ENCODE assay signal across 30 cellular contexts in the genomic region with DNA sequence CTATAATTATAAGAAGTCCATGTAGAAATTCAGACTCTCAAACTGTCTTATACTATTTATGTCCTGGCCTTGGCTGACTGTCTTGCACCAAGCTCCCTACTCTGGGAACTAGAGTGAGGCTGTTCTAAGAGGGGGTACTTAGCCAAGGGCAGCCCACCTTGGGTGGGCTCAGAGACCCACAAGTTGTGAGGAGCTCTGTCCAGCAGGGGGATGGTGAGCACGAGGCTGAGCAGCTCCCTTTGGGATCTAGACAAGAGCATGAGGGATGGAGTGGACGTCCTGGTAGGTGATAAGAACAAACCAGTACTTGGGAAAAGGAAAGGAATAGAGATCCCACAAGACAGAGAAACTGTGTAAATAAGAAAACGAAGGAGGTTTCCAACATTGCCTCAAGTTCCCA.
DNase-seq lines count a peak whose midpoint lies in the region; ATAC-seq and TF ChIP-seq lines count a peak whose summit lies in the region.
"Had no signal": no experiment of that assay in that cellular context is flagged by ENCODE, and none has a peak within 500 bp of the region (broad histone marks: within the 10 kb centered on the region; RNA-seq: fewer than 3 reads in every experiment).

No MANE protein-coding gene starts in this region.

- CTCF ChIA-PET in naive thymus-derived CD4-positive, alpha-beta T cell (lab: Charles Lee): interaction anchor here (0.7 kb wide), 1 partner anchor 118 kb away, joined by 3 read pairs; no protein-coding TSS in a partner anchor

- H3K27me3 Mint-ChIP-seq in progenitor cell of endocrine pancreas: no peaks in the 10 kb centered on the region
- peaks cover 11 to 47% (median 33%) of the 10 kb centered on the region in 5 donors for H3K27me3 Mint-ChIP-seq in naive thymus-derived CD4-positive, alpha-beta T cell

- intact Hi-C loops in naive thymus-derived CD4-positive, alpha-beta T cell (cut with micrococcal nuclease): no loop called here

- no peak overlapping the region for H3K4me3 ChIP-seq in H7 (ENCODE audit: insufficient read depth, low read depth, low read length)
- H3K4me3 ChIP-seq in brain microvascular endothelial cell (ENCODE audit: low read depth, low read length): no peak overlapping the region
- no peak overlapping the region for H3K4me3 ChIP-seq in fibroblast of villous mesenchyme (ENCODE audit: low read depth, low read length)
- no peak overlapping the region for H3K4me3 ChIP-seq in naive thymus-derived CD4-positive, alpha-beta T cell (ENCODE audit: low read length)
- H3K4me3 ChIP-seq: ascending aorta, gastroesophageal sphincter, left lung, right lobe of liver, thoracic aorta, uterus had no signal

- no peaks in the 10 kb centered on the region for H3K9me3 ChIP-seq in naive thymus-derived CD4-positive, alpha-beta T cell (ENCODE audit: control insufficient read depth in 2 of 3, low read length in 3 of 3)
- H3K9me3 ChIP-seq: ascending aorta, gastroesophageal sphincter, neutrophil, thoracic aorta, uterus had no signal

- no peak overlapping the region for H3K27ac Mint-ChIP-seq in progenitor cell of endocrine pancreas
- no peak overlapping the region for H3K27ac Mint-ChIP-seq in naive thymus-derived CD4-positive, alpha-beta T cell
- H3K27ac Mint-ChIP-seq: CD8-positive, alpha-beta T cell; stimulated activated naive CD8-positive, alpha-beta T cell treated with anti-CD3 and anti-CD28 coated beads, Interleukin-15, amount 100 ng/mL, for 72 hours had no signal

- no peak overlapping the region for H3K4me3 Mint-ChIP-seq in progenitor cell of endocrine pancreas (ENCODE audit: low read depth)
- H3K4me3 Mint-ChIP-seq in naive thymus-derived CD4-positive, alpha-beta T cell: no peak overlapping the region
- H3K4me3 Mint-ChIP-seq: CD8-positive, alpha-beta T cell; stimulated activated naive CD8-positive, alpha-beta T cell treated with anti-CD3 and anti-CD28 coated beads, Interleukin-15, amount 100 ng/mL, for 72 hours had no signal

- ATAC-seq in naive thymus-derived CD4-positive, alpha-beta T cell: no peak
- ATAC-seq in GM18868 (IDR thresholded peaks at IDR 0.05; ENCODE audit: unreplicated experiment): no peak
- ATAC-seq: CD8-positive, alpha-beta T cell; gastroesophageal sphincter; left lung; right lobe of liver; stimulated activated naive CD8-positive, alpha-beta T cell treated with anti-CD3 and anti-CD28 coated beads, Interleukin-15, amount 100 ng/mL, for 72 hours had no signal

- H3K36me3 Mint-ChIP-seq in progenitor cell of endocrine pancreas (ENCODE audit: insufficient read depth): peaks cover 18% of the 10 kb centered on the region
- no peaks in the 10 kb centered on the region for H3K36me3 Mint-ChIP-seq in naive thymus-derived CD4-positive, alpha-beta T cell
- H3K36me3 Mint-ChIP-seq: CD8-positive, alpha-beta T cell had no signal

- H3K27ac ChIP-seq in brain microvascular endothelial cell: no peak overlapping the region
- no peak overlapping the region for H3K27ac ChIP-seq in naive thymus-derived CD4-positive, alpha-beta T cell (ENCODE audit: low read depth, low read length)
- H3K27ac ChIP-seq: ascending aorta, gastroesophageal sphincter, left lung, neutrophil, right lobe of liver, thoracic aorta, uterus, VCaP had no signal

- in situ Hi-C loops in brain microvascular endothelial cell (cut with HindIII; ENCODE audit: low pct_ligation_motif_present, low sequenced_read_pairs): no loop called here

- H3K9me3 Mint-ChIP-seq in progenitor cell of endocrine pancreas (ENCODE audit: low read depth): peaks cover 10% of the 10 kb centered on the region
- H3K9me3 Mint-ChIP-seq in naive thymus-derived CD4-positive, alpha-beta T cell: peaks cover 0 to 6% (median 0%) of the 10 kb centered on the region in 11 donors
- H3K9me3 Mint-ChIP-seq: CD8-positive, alpha-beta T cell; stimulated activated naive CD8-positive, alpha-beta T cell treated with anti-CD3 and anti-CD28 coated beads, Interleukin-15, amount 100 ng/mL, for 72 hours had no signal

- DNase-seq in H7 (peak; percentile 39), brain microvascular endothelial cell (no peak), fibroblast of villous mesenchyme (ENCODE audit: low read depth) (no peak), progenitor cell of endocrine pancreas (ENCODE audit: low spot score, unreplicated experiment) (no peak), ecto neural progenitor cell (ENCODE audit: low spot score) (no peak)
- DNase-seq in naive thymus-derived CD4-positive, alpha-beta T cell: no peak
- no peak for DNase-seq in activated naive CD4-positive, alpha-beta T cell treated with Interleukin-2 at 50 U/mL for 16 hours
- DNase-seq: activated CD4-positive, alpha-beta T cell treated with anti-CD3 and anti-CD28 coated beads, Interleukin-2, amount 50 U/mL, for 1 hour; activated gamma-delta T cell; activated T-cell treated with anti-CD3 and anti-CD28 coated beads, Interleukin-2, amount 50 U/mL, for 1 hour; CD8-positive, alpha-beta T cell; central memory CD4-positive, alpha-beta T cell; dermis blood vessel endothelial cell; islet precursor cell; left lung; NCI-H774; posterior cingulate gyrus; right lobe of liver; SIG-M5; stimulated activated CD4-positive, alpha-beta T cell treated with anti-CD3 and anti-CD28 coated beads, Interleukin-12 subunit alpha, Interleukin-12 subunit beta, amount 100 ng/mL, for 4 hours; stimulated activated CD4-positive, alpha-beta T cell treated with anti-CD3 and anti-CD28 coated beads, Interleukin-2, amount 100 ng/mL, for 48 hours; stimulated activated naive CD8-positive, alpha-beta T cell treated with anti-CD3 and anti-CD28 coated beads, Interleukin-15, amount 100 ng/mL, for 72 hours; SW 1271; uterus had no signal

- H3K4me1 Mint-ChIP-seq in progenitor cell of endocrine pancreas (ENCODE audit: low read depth): peaks cover 40% of the 10 kb centered on the region
- H3K4me1 Mint-ChIP-seq in naive thymus-derived CD4-positive, alpha-beta T cell: peaks cover 0 to 6% (median 0%) of the 10 kb centered on the region in 7 donors

- H3K27me3 ChIP-seq in H7 (ENCODE audit: control insufficient read depth, insufficient read depth, low read length) (no peaks in the 10 kb centered on the region), brain microvascular endothelial cell (replicated peaks) (no peaks in the 10 kb centered on the region)
- H3K27me3 ChIP-seq in naive thymus-derived CD4-positive, alpha-beta T cell (ENCODE audit: control insufficient read depth in 2 of 2, insufficient read depth in 2 of 2, low read length in 2 of 2): no peaks in the 10 kb centered on the region
- H3K27me3 ChIP-seq: ascending aorta, gastroesophageal sphincter, left lung, neutrophil, right lobe of liver, uterus had no signal

- no peaks in the 10 kb centered on the region for H3K4me1 ChIP-seq in naive thymus-derived CD4-positive, alpha-beta T cell (ENCODE audit: control insufficient read depth in 2 of 2, insufficient read depth in 2 of 2, low read length in 2 of 2)
- H3K4me1 ChIP-seq: right lobe of liver, uterus had no signal

- POLR2A ChIA-PET in naive thymus-derived CD4-positive, alpha-beta T cell (lab: Charles Lee): no interaction called here

- TF ChIP-seq CTCF in brain microvascular endothelial cell (IDR thresholded peaks at IDR 0.05; ENCODE audit: low read depth, low read length, missing control alignments): peak; percentile 45
- peak; percentile 16 for TF ChIP-seq CTCF in fibroblast of villous mesenchyme (IDR thresholded peaks at IDR 0.05; ENCODE audit: insufficient read depth, low read depth, low read length)
- peak; percentile 25 for TF ChIP-seq CTCF in progenitor cell of endocrine pancreas (IDR thresholded peaks at IDR 0.05; ENCODE audit: unreplicated experiment)

- no peaks in the 10 kb centered on the region for H3K36me3 ChIP-seq in H7 (replicated peaks; ENCODE audit: control insufficient read depth, insufficient read depth, low read length)
- no peaks in the 10 kb centered on the region for H3K36me3 ChIP-seq in brain microvascular endothelial cell (replicated peaks)
- no peaks in the 10 kb centered on the region for H3K36me3 ChIP-seq in naive thymus-derived CD4-positive, alpha-beta T cell (ENCODE audit: control insufficient read depth in 2 of 3, insufficient read depth in 3 of 3, low read length in 3 of 3)
- H3K36me3 ChIP-seq: ascending aorta, gastroesophageal sphincter, left lung, neutrophil, right lobe of liver, thoracic aorta, uterus had no signal
